8 cellular contexts compared by ENCODE assay signal in the genomic region with DNA sequence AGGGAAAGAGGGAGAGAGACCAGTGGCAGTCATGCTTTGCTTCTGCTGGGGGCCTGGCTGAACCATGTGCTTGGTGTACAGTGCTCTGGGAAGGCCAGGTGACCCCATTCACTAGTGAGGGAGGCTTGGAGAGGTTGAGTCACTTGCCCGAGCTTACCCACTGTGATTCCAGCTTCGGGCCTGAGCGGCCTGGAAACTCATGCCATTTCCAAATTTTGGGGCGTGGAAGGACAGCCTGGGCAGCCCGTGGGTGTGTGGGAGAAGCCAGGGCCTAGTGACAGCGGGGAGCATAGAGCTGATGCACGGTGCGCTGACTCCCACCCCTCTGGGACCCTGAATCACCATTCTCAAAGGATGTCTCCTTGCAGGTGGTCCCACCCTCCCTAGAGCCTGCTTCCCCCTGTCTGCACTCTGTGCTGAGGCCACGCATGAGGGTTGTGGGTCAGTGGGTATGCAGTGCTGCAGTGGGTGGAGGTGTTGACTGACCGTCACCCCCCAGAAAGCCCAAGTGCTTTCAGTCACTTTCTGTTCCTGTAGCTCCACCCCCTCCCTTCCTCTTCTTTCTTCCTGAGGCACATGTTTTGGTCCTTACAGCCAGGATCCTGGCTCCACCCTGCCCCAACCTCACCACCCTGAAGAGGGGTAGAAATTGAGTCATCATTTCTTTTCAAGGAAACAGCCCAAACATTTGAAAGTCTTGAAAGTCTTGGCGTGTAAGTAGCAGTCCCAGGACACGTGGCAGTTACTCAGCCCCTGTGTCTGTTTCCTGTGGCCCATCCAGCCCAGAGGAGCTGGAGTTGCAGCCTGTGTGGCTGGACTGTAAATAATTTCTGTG. TPM values are rescaled to one million over a fixed set of nuclear protein-coding genes. Genes with fewer than 3 reads are reported as not detected.
A peak's percentile ranks its signal among the peaks of the same experiment; 100 is the strongest.
DNase-seq lines count a peak whose midpoint lies in the region; ATAC-seq and TF ChIP-seq lines count a peak whose summit lies in the region.

No MANE protein-coding gene starts in this region.

- CTCF ChIA-PET in SK-N-SH (lab: Yijun Ruan, JAX): interaction anchor here (1.9 kb wide), 1 partner anchor 319 kb away, joined by 5 read pairs; no protein-coding TSS in a partner anchor

- no peaks in the 10 kb centered on the region for H3K27me3 ChIP-seq in SK-N-SH (ENCODE audit: insufficient read depth)
- H3K27me3 ChIP-seq in lower lobe of right lung (ENCODE audit: low read depth): no peaks in the 10 kb centered on the region

- H3K36me3 ChIP-seq in SK-N-SH (replicated peaks in 1 of 2; ENCODE audit: control insufficient read depth in 1 of 2, insufficient read depth in 2 of 2, low read length in 1 of 2) (no peaks in the 10 kb centered on the region), lower lobe of right lung (peaks cover 16% of the 10 kb centered on the region)

- H3K4me3 ChIP-seq in SK-N-SH (ENCODE audit: low read depth in 2 of 2, low read length in 1 of 2) (no peak overlapping the region), lower lobe of right lung (peak overlapping the region; percentile 8)

- intact Hi-C loops in lower lobe of right lung (cut with DNase I): no loop called here

- peak overlapping the region; percentile 88 to 93 for H3K27ac ChIP-seq in SK-N-SH (ENCODE audit: low read depth in 2 of 2, low read length in 1 of 2)
- peak overlapping the region; percentile 78 for H3K27ac ChIP-seq in lower lobe of right lung

- H3K9me2 ChIP-seq in SK-N-SH: no peaks in the 10 kb centered on the region

- H3F3A ChIP-seq in SK-N-SH (replicated peaks; ENCODE audit: insufficient read depth): peaks cover 11% of the 10 kb centered on the region

- H4K20me1 ChIP-seq in SK-N-SH (ENCODE audit: insufficient read depth): no peaks in the 10 kb centered on the region

- no peaks in the 10 kb centered on the region for H3K27me3 Mint-ChIP-seq in brain

- no peak; a peak in 1 of 4 replicates for TF ChIP-seq EP300 in SK-N-SH (IDR thresholded peaks at IDR 0.05; ENCODE audit: borderline replicate concordance in 1 of 2, low read depth in 1 of 2, low read length in 1 of 2)

- H3K4me2 ChIP-seq in SK-N-SH: peak overlapping the region; percentile 52

- H3K9me3 Mint-ChIP-seq in brain: no peaks in the 10 kb centered on the region

- ATAC-seq in HG03095 (IDR thresholded peaks at IDR 0.05; ENCODE audit: unreplicated experiment) (peak; percentile 37), lower lobe of right lung (peak; percentile 73 to 75)

- WGBS in SK-N-SH (ENCODE audit: low lambda C conversion rate): 71% methylated on average over 12 of the region's 12 CpGs

- TF ChIP-seq POLR2A in GM18526 (IDR thresholded peaks at IDR 0.05; ENCODE audit: extremely low read depth, insufficient read length): peak; percentile 47

- peak overlapping the region in 3 of 5 experiments; percentile 59 to 94 (median 81) for H3K27ac Mint-ChIP-seq in brain

- H3K4me1 ChIP-seq in SK-N-SH (ENCODE audit: control insufficient read depth in 1 of 2, insufficient read depth in 2 of 2, low read depth in 1 of 2, low read length in 1 of 2) (peaks cover 34 to 65% of the 10 kb centered on the region in 2 experiments), lower lobe of right lung (peaks cover 83% of the 10 kb centered on the region)

- H3K9ac ChIP-seq in SK-N-SH: peak overlapping the region; percentile 59; the same call in 1 of the 2 replicates

- no peak for TF ChIP-seq CTCF in SK-N-SH (IDR thresholded peaks at IDR 0.05)
- TF ChIP-seq CTCF in brain (conservative IDR thresholded peaks at IDR 0.05): no peak
- no peak for TF ChIP-seq CTCF in lower lobe of right lung (IDR thresholded peaks at IDR 0.05)

- peaks cover 35% of the 10 kb centered on the region for H3K79me2 ChIP-seq in SK-N-SH (ENCODE audit: insufficient read depth)

- POLR2A ChIA-PET in SK-N-SH (lab: Yijun Ruan, JAX): interaction anchor here (0.7 kb wide), 1 partner anchor 104 kb away, joined by 4 read pairs; no protein-coding TSS in a partner anchor

- no peak overlapping the region for H3K4me3 Mint-ChIP-seq in brain

- peaks cover 48% of the 10 kb centered on the region for H3K4me1 Mint-ChIP-seq in brain

- H2AFZ ChIP-seq in SK-N-SH (ENCODE audit: low read depth): no peak overlapping the region

- no peak for TF ChIP-seq RAD21 in SK-N-SH (IDR thresholded peaks at IDR 0.05; ENCODE audit: low read length)

- H3K36me3 Mint-ChIP-seq in brain: peaks cover 16% of the 10 kb centered on the region

- H3K9me3 ChIP-seq in SK-N-SH (no peaks in the 10 kb centered on the region), lower lobe of right lung (no peaks in the 10 kb centered on the region)

- DNase-seq in 8988T (peak; percentile 78), SK-N-SH (no peak), lower lobe of right lung (peak; percentile 77), DMS79 (lab: John Stamatoyannopoulos, UW) (no peak)
- DNase-seq in stimulated activated CD8-positive, alpha-beta memory T cell treated with anti-CD3 and anti-CD28 coated beads, Interleukin-7, amount 100 ng/mL, for 48 hours (ENCODE audit: extremely low read depth in 1 of 2, low read depth in 1 of 2): peak; percentile 38 to 65

TF ChIP-seq in SK-N-SH, 30 proteins besides CTCF, POLR2A, EP300 and RAD21 (continues in another document):
- TF ChIP-seq, protein P1, sequence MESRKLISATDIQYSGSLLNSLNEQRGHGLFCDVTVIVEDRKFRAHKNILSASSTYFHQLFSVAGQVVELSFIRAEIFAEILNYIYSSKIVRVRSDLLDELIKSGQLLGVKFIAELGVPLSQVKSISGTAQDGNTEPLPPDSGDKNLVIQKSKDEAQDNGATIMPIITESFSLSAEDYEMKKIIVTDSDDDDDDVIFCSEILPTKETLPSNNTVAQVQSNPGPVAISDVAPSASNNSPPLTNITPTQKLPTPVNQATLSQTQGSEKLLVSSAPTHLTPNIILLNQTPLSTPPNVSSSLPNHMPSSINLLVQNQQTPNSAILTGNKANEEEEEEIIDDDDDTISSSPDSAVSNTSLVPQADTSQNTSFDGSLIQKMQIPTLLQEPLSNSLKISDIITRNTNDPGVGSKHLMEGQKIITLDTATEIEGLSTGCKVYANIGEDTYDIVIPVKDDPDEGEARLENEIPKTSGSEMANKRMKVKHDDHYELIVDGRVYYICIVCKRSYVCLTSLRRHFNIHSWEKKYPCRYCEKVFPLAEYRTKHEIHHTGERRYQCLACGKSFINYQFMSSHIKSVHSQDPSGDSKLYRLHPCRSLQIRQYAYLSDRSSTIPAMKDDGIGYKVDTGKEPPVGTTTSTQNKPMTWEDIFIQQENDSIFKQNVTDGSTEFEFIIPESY (IDR thresholded peaks at IDR 0.05; ENCODE audit: borderline replicate concordance, low read depth): no peak
- peak; percentile 22; the same call in 1 of the 2 replicates for TF ChIP-seq GABPA (IDR thresholded peaks at IDR 0.05; ENCODE audit: low read depth)
- TF ChIP-seq PBX3 (IDR thresholded peaks at IDR 0.05): peak; percentile 59; the same call in 1 of the 2 replicates
- no peak for TF ChIP-seq CHD2 (IDR thresholded peaks at IDR 0.05; ENCODE audit: low read length, partially characterized antibody)
- TF ChIP-seq FOXM1 (IDR thresholded peaks at IDR 0.05; ENCODE audit: low read depth): no peak
- TF ChIP-seq RCOR1 (IDR thresholded peaks at IDR 0.05; ENCODE audit: low read length): no peak
- peak; percentile 62 for TF ChIP-seq NFIC (IDR thresholded peaks at IDR 0.05; ENCODE audit: borderline replicate concordance)
- TF ChIP-seq RFX5 (IDR thresholded peaks at IDR 0.05; ENCODE audit: low read length): no peak
- no peak for TF ChIP-seq TEAD4 (IDR thresholded peaks at IDR 0.05; ENCODE audit: borderline replicate concordance, insufficient read depth)
- TF ChIP-seq POLR2AphosphoS5 (IDR thresholded peaks at IDR 0.05; ENCODE audit: low read depth, low read length): no peak
- peak; percentile 91 for TF ChIP-seq FOSL2 (IDR thresholded peaks at IDR 0.05; ENCODE audit: borderline replicate concordance, low read depth)
- TF ChIP-seq RXRA (IDR thresholded peaks at IDR 0.05; ENCODE audit: borderline replicate concordance, low read depth): no peak; the same call in 1 of the 2 replicates
- no peak for TF ChIP-seq YY1 (IDR thresholded peaks at IDR 0.05; ENCODE audit: low read depth)
- no peak for TF ChIP-seq USF2 (IDR thresholded peaks at IDR 0.05; ENCODE audit: borderline replicate concordance, low read depth, low read length)
- TF ChIP-seq SIN3A (IDR thresholded peaks at IDR 0.05; ENCODE audit: borderline replicate concordance, low read depth, low read length): peak; percentile 89; the same call in 1 of the 2 replicates
- peak; percentile 61; the same call in 1 of the 2 replicates for TF ChIP-seq MXI1 (IDR thresholded peaks at IDR 0.05; ENCODE audit: low read depth, low read length)
- no peak for TF ChIP-seq ELF1 (IDR thresholded peaks at IDR 0.05)
- TF ChIP-seq USF1 (IDR thresholded peaks at IDR 0.05; ENCODE audit: borderline replicate concordance, low read depth): peak; percentile 82; the same call in 1 of the 2 replicates

RNA-seq across cellular contexts. Expression of gene TTC7A, which starts 43.8 kb away (rescaled TPM):
- polyA plus RNA-seq in SK-N-SH (2012; rRNA removed) (9.3 and 12.8 TPM in 2 replicates), brain (ENCODE audit: insufficient read depth, low read depth, low replicate concordance) (8.8 TPM)
- polyA plus RNA-seq in SK-N-SH (2012; cell fraction: cytosol; rRNA removed): 5.3 and 7.9 TPM in 2 replicates
- 45.7 and 49.6 TPM in 2 replicates for polyA plus RNA-seq in SK-N-SH (2012; cell fraction: nucleus; rRNA removed)
- 60.9 TPM for total RNA-seq in lower lobe of right lung

Comparison
In these comparisons a context has a peak if more than half of its experiments do, and no peak if none do; other contexts are left out.
1. DNase-seq: peak in 8988T (single experiment), lower lobe of right lung (single experiment) and stimulated activated CD8-positive, alpha-beta memory T cell treated with anti-CD3 and anti-CD28 coated beads, Interleukin-7, amount 100 ng/mL, for 48 hours (2 of 2); none in SK-N-SH (single experiment) and DMS79 (single experiment).